Comparison of ENCODE assay signal across 24 cellular contexts in genomic region chr1:209063816-209064664, GRCh38.
DNase-seq lines count a peak whose midpoint lies in the region; ATAC-seq, FAIRE-seq and TF ChIP-seq lines count a peak whose summit lies in the region.
"Had no signal": no experiment of that assay in that cellular context is flagged by ENCODE, and none has a peak within 500 bp of the region (broad histone marks: within the 10 kb centered on the region; RNA-seq: fewer than 3 reads in every experiment).

No MANE protein-coding gene starts in this region.

- DNase-seq in mammary epithelial cell (no peak), breast epithelium (ENCODE audit: low spot score in 2 of 2) (no peak), GM12878 (ENCODE audit: low read depth, low spot score) (no peak), NCI-H1105 (lab: John Stamatoyannopoulos, UW) (no peak)
- DNase-seq in stimulated activated naive B cell treated with anti-CD40 and anti-IgM and Interleukin-4, amounts not matched to agents 10 μg/mL and 1 μg/mL and 100 μg/mL, for 72 hours, result no peak
- DNase-seq in activated CD4-positive, alpha-beta T cell treated with anti-CD3 and anti-CD28 coated beads, Interleukin-2, amount 10 ng/mL, durations not matched to agents 24 days and 14 days, result no peak
- DNase-seq: activated CD4-positive, CD25-positive, alpha-beta regulatory T cell treated with anti-CD3 and anti-CD28 coated beads, Interleukin-2, amount 50 U/mL, for 72 hours; activated CD8-positive, alpha-beta memory T cell treated with anti-CD3 and anti-CD28 coated beads for 24 hours; activated T-cell treated with anti-CD3 and anti-CD28 coated beads, Interleukin-2, amount 50 U/mL, for 72 hours; CD4-positive, alpha-beta T cell; DMS53; GOT3; left ventricle myocardium inferior; NCI-H1930; NCI-H510A treated with DMSO at 0.1 percent for 48 hours; SJCRH30; stimulated activated CD4-positive, alpha-beta T cell treated with anti-CD3 and anti-CD28 coated beads, Interleukin-12 subunit alpha, Interleukin-12 subunit beta, amount 100 ng/mL, for 4 hours; T1000 had no signal

- WGBS in mammary epithelial cell (ENCODE audit: low coverage, missing lambda C conversion rate), result 71% methylated on average over 12 of the region's 13 CpGs
- 45% methylated on average over 13 of the region's 13 CpGs for WGBS in GM12878 (ENCODE audit: insufficient coverage, insufficient replicate concordance, low lambda C conversion rate, missing lambda C conversion rate)

- no peak for TF ChIP-seq EP300 in GM12878 (IDR thresholded peaks at IDR 0.05; ENCODE audit: borderline replicate concordance in 1 of 2, control insufficient read depth in 1 of 2, low read depth in 2 of 2, low read length in 2 of 2)

- H3K4me1 ChIP-seq in mammary epithelial cell (ENCODE audit: insufficient read depth, low read length), result no peaks in the 10 kb centered on the region
- H3K4me1 ChIP-seq in breast epithelium, result no peaks in the 10 kb centered on the region
- peaks cover 30% of the 10 kb centered on the region for H3K4me1 ChIP-seq in GM12878 (ENCODE audit: control insufficient read depth, insufficient read depth, low read length)
- H3K4me1 ChIP-seq: left ventricle myocardium inferior, suprapubic skin had no signal

- H3K4me2 ChIP-seq in mammary epithelial cell (ENCODE audit: insufficient read depth, low read depth, low read length) (no peak overlapping the region), GM12878 (ENCODE audit: control insufficient read depth, insufficient read depth) (peak overlapping the region; percentile 11; the same call in 1 of the 2 replicates)

- peaks cover 0 to 4% of the 10 kb centered on the region in 2 donors for H3K4me1 Mint-ChIP-seq in stimulated activated naive B cell treated with anti-CD40 and anti-IgM and Interleukin-4, amounts not matched to agents 10 μg/mL and 1 μg/mL and 100 μg/mL, for 72 hours
- H3K4me1 Mint-ChIP-seq in activated CD4-positive, alpha-beta T cell treated with anti-CD3 and anti-CD28 coated beads, Interleukin-2, amount 10 ng/mL, durations not matched to agents 24 days and 14 days, result no peaks in the 10 kb centered on the region

- H3K36me3 Mint-ChIP-seq in stimulated activated naive B cell treated with anti-CD40 and anti-IgM and Interleukin-4, amounts not matched to agents 10 μg/mL and 1 μg/mL and 100 μg/mL, for 72 hours, result no peaks in the 10 kb centered on the region
- no peaks in the 10 kb centered on the region for H3K36me3 Mint-ChIP-seq in activated CD4-positive, alpha-beta T cell treated with anti-CD3 and anti-CD28 coated beads, Interleukin-2, amount 10 ng/mL, durations not matched to agents 24 days and 14 days (ENCODE audit: low read depth)
- H3K36me3 Mint-ChIP-seq: activated naive CD4-positive, alpha-beta T cell treated with anti-CD3 and anti-CD28 coated beads, Interleukin-2, amount 50 U/mL, for 72 hours had no signal

- TF ChIP-seq POLR2A in breast epithelium (IDR thresholded peaks at IDR 0.05) (no peak), GM12878 (IDR thresholded peaks at IDR 0.05; ENCODE audit: low read depth, low read length) (no peak)

- RAD21 ChIA-PET in GM12878 (lab: Charles Lee; ENCODE audit: unreplicated experiment), result no interaction called here

- FAIRE-seq in GM12878 (lab: Jason Lieb, UNC), result no peak

- H2AFZ ChIP-seq in mammary epithelial cell (ENCODE audit: low read depth, low read length) (peak overlapping the region; percentile 42), GM12878 (ENCODE audit: control insufficient read depth, low read depth, low read length) (no peak overlapping the region; the same call in 1 of the 2 replicates)

- TF ChIP-seq CTCF in mammary epithelial cell (conservative IDR thresholded peaks at IDR 0.05 in 1 of 2, IDR thresholded peaks at IDR 0.05 in 1 of 2; ENCODE audit: extremely low read depth in 1 of 2, insufficient read depth in 1 of 2, low read depth in 1 of 2, low read length in 2 of 2) (no peak), breast epithelium (IDR thresholded peaks at IDR 0.05) (no peak), GM12878 (IDR thresholded peaks at IDR 0.05 in 2 of 3, conservative IDR thresholded peaks at IDR 0.05 in 1 of 3; ENCODE audit: control insufficient read depth in 2 of 3, extremely low read depth in 1 of 3, insufficient read depth in 1 of 3, low read depth in 3 of 3, low read length in 3 of 3) (no peak)

- no peak overlapping the region for H3K4me3 Mint-ChIP-seq in stimulated activated naive B cell treated with anti-CD40 and anti-IgM and Interleukin-4, amounts not matched to agents 10 μg/mL and 1 μg/mL and 100 μg/mL, for 72 hours
- H3K4me3 Mint-ChIP-seq in activated CD4-positive, alpha-beta T cell treated with anti-CD3 and anti-CD28 coated beads, Interleukin-2, amount 10 ng/mL, durations not matched to agents 24 days and 14 days, result no peak overlapping the region
- H3K4me3 Mint-ChIP-seq: activated T-cell treated with anti-CD3 and anti-CD28 coated beads, Interleukin-2, amount 50 U/mL, for 72 hours; CD4-positive, alpha-beta T cell; endodermal cell had no signal

- dilution Hi-C loops in mammary epithelial cell (cut with HindIII; ENCODE audit: low sequenced_read_pairs), result no loop called here

- CTCF ChIA-PET in mammary epithelial cell (lab: Charles Lee; ENCODE audit: low non-redundant PET) (no interaction called here), GM12878 (lab: Yijun Ruan, JAX) (no interaction called here)

- no peak overlapping the region for H3K9ac ChIP-seq in mammary epithelial cell (ENCODE audit: insufficient read depth, low read length)
- H3K9ac ChIP-seq in GM12878 (ENCODE audit: control insufficient read depth, insufficient read depth, low read length), result no peak overlapping the region

- in situ Hi-C loops in mammary epithelial cell (cut with MboI; ENCODE audit: low sequenced_read_pairs in 2 of 2), result no loop called here
- in situ Hi-C loops in GM12878 (cut with MboI), result no loop called here

- no peak overlapping the region for H3K27ac ChIP-seq in mammary epithelial cell (ENCODE audit: insufficient read depth, low read depth, low read length)
- H3K27ac ChIP-seq in breast epithelium, result no peak overlapping the region
- peak overlapping the region; percentile 34; the same call in 1 of the 2 replicates for H3K27ac ChIP-seq in GM12878 (ENCODE audit: control insufficient read depth, insufficient read depth)
- H3K27ac ChIP-seq: left ventricle myocardium inferior, neutrophil, SJCRH30, suprapubic skin had no signal

- H3K4me3 ChIP-seq in mammary epithelial cell (replicated peaks in 1 of 3; ENCODE audit: insufficient read depth in 1 of 3, low read depth in 2 of 3, low read length in 3 of 3), result no peak overlapping the region
- no peak overlapping the region for H3K4me3 ChIP-seq in breast epithelium
- H3K4me3 ChIP-seq in GM12878, result no peak overlapping the region
- H3K4me3 ChIP-seq: left ventricle myocardium inferior, SJCRH30, suprapubic skin had no signal

- no peaks in the 10 kb centered on the region for H3K9me3 ChIP-seq in mammary epithelial cell (replicated peaks; ENCODE audit: insufficient read depth, low read length)
- no peaks in the 10 kb centered on the region for H3K9me3 ChIP-seq in breast epithelium
- no peaks in the 10 kb centered on the region for H3K9me3 ChIP-seq in GM12878 (replicated peaks; ENCODE audit: control insufficient read depth, insufficient read depth, low read length)
- H3K9me3 ChIP-seq: left ventricle myocardium inferior, neutrophil, SJCRH30, suprapubic skin had no signal

- no peaks in the 10 kb centered on the region for H3K9me3 Mint-ChIP-seq in stimulated activated naive B cell treated with anti-CD40 and anti-IgM and Interleukin-4, amounts not matched to agents 10 μg/mL and 1 μg/mL and 100 μg/mL, for 72 hours
- no peaks in the 10 kb centered on the region for H3K9me3 Mint-ChIP-seq in activated CD4-positive, alpha-beta T cell treated with anti-CD3 and anti-CD28 coated beads, Interleukin-2, amount 10 ng/mL, durations not matched to agents 24 days and 14 days
- H3K9me3 Mint-ChIP-seq: activated naive CD4-positive, alpha-beta T cell treated with anti-CD3 and anti-CD28 coated beads, Interleukin-2, amount 50 U/mL, for 72 hours; CD4-positive, alpha-beta T cell; endodermal cell had no signal

- H4K20me1 ChIP-seq in mammary epithelial cell (ENCODE audit: insufficient read depth, low read length) (no peaks in the 10 kb centered on the region), GM12878 (ENCODE audit: control insufficient read depth, insufficient read depth) (no peaks in the 10 kb centered on the region)

- H3K27me3 Mint-ChIP-seq in stimulated activated naive B cell treated with anti-CD40 and anti-IgM and Interleukin-4, amounts not matched to agents 10 μg/mL and 1 μg/mL and 100 μg/mL, for 72 hours, result no peaks in the 10 kb centered on the region
- peaks cover 2% of the 10 kb centered on the region for H3K27me3 Mint-ChIP-seq in activated CD4-positive, alpha-beta T cell treated with anti-CD3 and anti-CD28 coated beads, Interleukin-2, amount 10 ng/mL, durations not matched to agents 24 days and 14 days

- intact Hi-C loops in mammary epithelial cell (cut with micrococcal nuclease) (no loop called here), breast epithelium (cut with DNase I; ENCODE audit: low total_unique reads) (no loop called here), GM12878 (cut with micrococcal nuclease; ENCODE audit: unreplicated experiment) (no loop called here)
- intact Hi-C loops in activated CD4-positive, alpha-beta T cell treated with anti-CD3 and anti-CD28 coated beads, Interleukin-2, amount 10 ng/mL, durations not matched to agents 24 days and 14 days (cut with micrococcal nuclease), result no loop called here

- no TSS peak for BruUV-seq in mammary epithelial cell (replicated peaks; lab: Mats Ljungman, UMichigan)
- no TSS peak for BruUV-seq in GM12878 (replicated peaks; lab: Mats Ljungman, UMichigan)

- H3K27me3 ChIP-seq in mammary epithelial cell (ENCODE audit: insufficient read depth, low read length) (no peaks in the 10 kb centered on the region), breast epithelium (no peaks in the 10 kb centered on the region), GM12878 (replicated peaks in 1 of 2; ENCODE audit: control insufficient read depth in 2 of 2, insufficient read depth in 2 of 2, low read length in 1 of 2) (no peaks in the 10 kb centered on the region)
- H3K27me3 ChIP-seq: neutrophil, SJCRH30 had no signal

- no peak overlapping the region for H3K27ac Mint-ChIP-seq in stimulated activated naive B cell treated with anti-CD40 and anti-IgM and Interleukin-4, amounts not matched to agents 10 μg/mL and 1 μg/mL and 100 μg/mL, for 72 hours
- H3K27ac Mint-ChIP-seq in activated CD4-positive, alpha-beta T cell treated with anti-CD3 and anti-CD28 coated beads, Interleukin-2, amount 10 ng/mL, durations not matched to agents 24 days and 14 days, result no peak overlapping the region
- H3K27ac Mint-ChIP-seq: activated naive CD4-positive, alpha-beta T cell treated with anti-CD3 and anti-CD28 coated beads, Interleukin-2, amount 50 U/mL, for 72 hours; activated T-cell treated with anti-CD3 and anti-CD28 coated beads, Interleukin-2, amount 50 U/mL, for 72 hours; CD4-positive, alpha-beta T cell; endodermal cell had no signal

- peak; percentile 11 for ATAC-seq in HG02798 (IDR thresholded peaks at IDR 0.05; ENCODE audit: poor library complexity, unreplicated experiment)
- ATAC-seq in GM12878, result no peak; the same call in 1 of the 3 replicates
- peak; percentile 35 to 47 for ATAC-seq in stimulated activated naive B cell treated with anti-CD40 and anti-IgM and Interleukin-4, amounts not matched to agents 10 μg/mL and 1 μg/mL and 100 μg/mL, for 72 hours (replicated peaks)
- no peak for ATAC-seq in HG03135 (IDR thresholded peaks at IDR 0.05; ENCODE audit: unreplicated experiment)
- ATAC-seq: activated naive CD4-positive, alpha-beta T cell treated with anti-CD3 and anti-CD28 coated beads, Interleukin-2, amount 50 U/mL, for 72 hours; activated T-cell treated with anti-CD3 and anti-CD28 coated beads, Interleukin-2, amount 50 U/mL, for 72 hours had no signal

- SMC1A ChIA-PET in GM12878 (lab: Charles Lee; ENCODE audit: uncharacterized antibody, unreplicated experiment), result interaction anchor here (1.5 kb wide), 1 partner anchor 40 kb away, joined by 3 read pairs; no protein-coding TSS in a partner anchor

- no peaks in the 10 kb centered on the region for H3K36me3 ChIP-seq in mammary epithelial cell (ENCODE audit: insufficient read depth, low read length)
- no peaks in the 10 kb centered on the region for H3K36me3 ChIP-seq in breast epithelium
- H3K36me3 ChIP-seq in GM12878 (ENCODE audit: control insufficient read depth in 2 of 2, insufficient read depth in 2 of 2, low read length in 1 of 2), result no peaks in the 10 kb centered on the region
- H3K36me3 ChIP-seq: left ventricle myocardium inferior, neutrophil, SJCRH30, suprapubic skin had no signal

- no peak for TF ChIP-seq RAD21 in GM12878 (IDR thresholded peaks at IDR 0.05; ENCODE audit: insufficient read depth, low read depth, low read length)

- POLR2A ChIA-PET in GM12878 (lab: Charles Lee), result interaction anchor here (1.0 kb wide), 1 partner anchor 20 kb away, joined by 3 read pairs; no protein-coding TSS in a partner anchor

- no peaks in the 10 kb centered on the region for H3K79me2 ChIP-seq in mammary epithelial cell (ENCODE audit: insufficient read depth, low read length)
- H3K79me2 ChIP-seq in GM12878 (ENCODE audit: control insufficient read depth, insufficient read depth, low read length), result no peaks in the 10 kb centered on the region

Comparison
In these comparisons a context has a peak if more than half of its experiments do, and no peak if none do; other contexts are left out.
1. ATAC-seq: peak in HG02798 (single experiment) and stimulated activated naive B cell treated with anti-CD40 and anti-IgM and Interleukin-4, amounts not matched to agents 10 μg/mL and 1 μg/mL and 100 μg/mL, for 72 hours (2 of 2); none in GM12878 (single experiment) and HG03135 (single experiment).